Comparison of ENCODE assay signal across 8 cellular contexts in genomic region chr1:183804382-183804781, GRCh38. TPM values are rescaled to one million over a fixed set of nuclear protein-coding genes. Genes with fewer than 3 reads are reported as not detected.
DNase-seq lines count a peak whose midpoint lies in the region; FAIRE-seq and TF ChIP-seq lines count a peak whose summit lies in the region.

No MANE protein-coding gene starts in this region.

- TF ChIP-seq CTCF in ascending aorta (IDR thresholded peaks at IDR 0.05) (no peak), stomach (IDR thresholded peaks at IDR 0.05) (no peak), WERI-Rb-1 (IDR thresholded peaks at IDR 0.05; ENCODE audit: low read depth, low read length) (no peak)

- intact Hi-C loops in ascending aorta (cut with DNase I) (no loop called here), stomach (cut with DNase I; ENCODE audit: low total_unique reads) (no loop called here)

- no peak for TF ChIP-seq EP300 in stomach (IDR thresholded peaks at IDR 0.05)

- peak overlapping the region; percentile 63 for H3K4me3 ChIP-seq in HUES64 (ENCODE audit: low read length)
- peak overlapping the region; percentile 87 to 91 for H3K4me3 ChIP-seq in ascending aorta
- H3K4me3 ChIP-seq in iPS-18a (ENCODE audit: low read length), result peak overlapping the region; percentile 93
- peak overlapping the region; percentile 54 to 63 (median 57) for H3K4me3 ChIP-seq in stomach
- H3K4me3 ChIP-seq in WERI-Rb-1 (ENCODE audit: low read depth, low read length), result no peak overlapping the region

- H3K36me3 ChIP-seq in HUES64 (ENCODE audit: insufficient read depth, low read length) (no peaks in the 10 kb centered on the region), ascending aorta (no peaks in the 10 kb centered on the region), iPS-18a (ENCODE audit: control insufficient read depth, low read depth, low read length) (no peaks in the 10 kb centered on the region), stomach (no peaks in the 10 kb centered on the region), WERI-Rb-1 (no peaks in the 10 kb centered on the region)

- H3K9me3 ChIP-seq in HUES64 (ENCODE audit: insufficient read depth, low read depth, low read length) (no peaks in the 10 kb centered on the region; the same call in 1 of the 2 replicates), ascending aorta (peaks cover 0 to 4% of the 10 kb centered on the region in 2 donors), iPS-18a (ENCODE audit: control insufficient read depth, low read depth, low read length) (no peaks in the 10 kb centered on the region), stomach (peaks cover 0 to 11% (median 5%) of the 10 kb centered on the region in 4 donors), WERI-Rb-1 (ENCODE audit: severe bottlenecking) (peaks cover 5% of the 10 kb centered on the region)

- H3K4me1 ChIP-seq in HUES64 (ENCODE audit: insufficient read depth, low read length), result peaks cover 36% of the 10 kb centered on the region
- H3K4me1 ChIP-seq in ascending aorta, result peaks cover 0 to 12% of the 10 kb centered on the region in 2 donors
- peaks cover 17% of the 10 kb centered on the region for H3K4me1 ChIP-seq in iPS-18a (ENCODE audit: control insufficient read depth, low read depth, low read length)
- peaks cover 0 to 39% (median 18%) of the 10 kb centered on the region in 4 donors for H3K4me1 ChIP-seq in stomach

- H3K9ac ChIP-seq in HUES64 (ENCODE audit: low read depth, low read length), result peak overlapping the region; percentile 78; the same call in 1 of the 2 replicates
- H3K9ac ChIP-seq in iPS-18a (ENCODE audit: low read length), result peak overlapping the region; percentile 81

- no peak for DNase-seq in ascending aorta (ENCODE audit: low spot score in 2 of 2)
- no peak for DNase-seq in stomach
- DNase-seq in HTR-8/SVneo (ENCODE audit: insufficient read length, low spot score), result no peak
- no peak for DNase-seq in WERI-Rb-1
- no peak for DNase-seq in DMS153 (lab: John Stamatoyannopoulos, UW)
- no peak for DNase-seq in ureter (ENCODE audit: low spot score)

- peak overlapping the region; percentile 3; the same call in 1 of the 2 replicates for H3K27ac ChIP-seq in HUES64 (ENCODE audit: low read depth, low read length)
- H3K27ac ChIP-seq in ascending aorta, result peak overlapping the region; percentile 63 to 68
- no peak overlapping the region for H3K27ac ChIP-seq in iPS-18a (ENCODE audit: low read length)
- H3K27ac ChIP-seq in stomach, result peak overlapping the region in 4 of 5 donors; percentile 69 to 87 (median 84)
- no peak overlapping the region for H3K27ac ChIP-seq in WERI-Rb-1

- no peak for FAIRE-seq in HTR-8/SVneo (lab: Jason Lieb, UNC)

- TF ChIP-seq POLR2A in stomach (IDR thresholded peaks at IDR 0.05), result no peak

- WGBS in HUES64, result 28% methylated on average over 5 of the region's 5 CpGs
- 44 to 62% (median 53%) methylated on average over 5 of the region's 5 CpGs for WGBS in stomach, 5 donors

- H3K27me3 ChIP-seq in HUES64 (ENCODE audit: insufficient read depth, low read length) (peaks cover 23% of the 10 kb centered on the region), ascending aorta (no peaks in the 10 kb centered on the region), iPS-18a (ENCODE audit: control insufficient read depth, insufficient read depth, low read length) (peaks cover 32% of the 10 kb centered on the region), stomach (peaks cover 0 to 4% (median 0%) of the 10 kb centered on the region in 3 donors), WERI-Rb-1 (ENCODE audit: insufficient read depth, low read depth, severe bottlenecking) (no peaks in the 10 kb centered on the region)

RNA-seq across cellular contexts. Expression of gene RGL1, which starts 0.5 kb away (rescaled TPM):
- polyA plus RNA-seq in HUES64 (2013, experiment 1 of 2), result 5.1 TPM
- polyA plus RNA-seq in HUES64 (2013, experiment 2 of 2), result 7.1 TPM
- 23.1 TPM for total RNA-seq in ascending aorta
- 10 to 100 TPM in 3 of 5 donors, 1 to 10 TPM in 1, under 1 TPM in 1; 0.58 to 22.2 (median 13.4) TPM for total RNA-seq in stomach
- polyA plus RNA-seq in stomach, result 1 to 10 TPM; 2.0 to 8.7 (median 8.2) TPM
- total RNA-seq in ureter, result 20.9 TPM

Comparison
In these comparisons a context has a peak if more than half of its experiments do, and no peak if none do; other contexts are left out.
1. H3K27ac ChIP-seq: peak in HUES64 (single experiment), ascending aorta (2 of 2) and stomach (4 of 5); none in iPS-18a (single experiment) and WERI-Rb-1 (single experiment).